8 cellular contexts compared by ENCODE assay signal in genomic region chr17:7218774-7219173, GRCh38. TPM values are rescaled to one million over a fixed set of nuclear protein-coding genes. Genes with fewer than 3 reads are reported as not detected.
DNase-seq lines count a peak whose midpoint lies in the region; ATAC-seq and TF ChIP-seq lines count a peak whose summit lies in the region.

No MANE protein-coding gene starts in this region.

- H3K4me3 Mint-ChIP-seq in IgD-negative memory B cell (peak overlapping the region in 2 of 4 donors; percentile 93 to 96), natural killer cell (peak overlapping the region; percentile 98)

- peak overlapping the region in 1 of 2 donors; percentile 77 for H3K9ac ChIP-seq in colonic mucosa (ENCODE audit: low read depth in 2 of 2, low read length in 2 of 2)

- TF ChIP-seq CTCF in colonic mucosa (IDR thresholded peaks at IDR 0.05) (no peak), natural killer cell (IDR thresholded peaks at IDR 0.05) (no peak)

- H3K9me3 Mint-ChIP-seq in IgD-negative memory B cell (no peaks in the 10 kb centered on the region), natural killer cell (no peaks in the 10 kb centered on the region)

- no peak for ATAC-seq in natural killer cell
- ATAC-seq in HG03342 (IDR thresholded peaks at IDR 0.05; ENCODE audit: unreplicated experiment): no peak
- ATAC-seq in GM21367 (IDR thresholded peaks at IDR 0.05; ENCODE audit: unreplicated experiment): no peak

- H3K4me3 ChIP-seq in ACC112 (ENCODE audit: low read depth, low read length): no peak overlapping the region
- H3K4me3 ChIP-seq in colonic mucosa: no peak overlapping the region

- peaks cover 35% of the 10 kb centered on the region for H3K79me2 ChIP-seq in ACC112 (ENCODE audit: control insufficient read depth, insufficient read depth, low read length, unreplicated experiment)

- DNase-seq in colonic mucosa (no peak), natural killer cell (no peak), SHP77 (lab: John Stamatoyannopoulos, UW) (no peak), NCI-H2029 (lab: John Stamatoyannopoulos, UW) (no peak)

- intact Hi-C loops in colonic mucosa (cut with DNase I) (no loop called here), natural killer cell (cut with micrococcal nuclease) (loop anchor here (5.0 to 10.0 kb wide), 2 partner anchors 34 to 466 kb away; partner anchors contain the start of genes CTDNEP1, ELP5, TP53 and WRAP53)

- H3K27ac ChIP-seq in ACC112 (ENCODE audit: low read depth, low read length) (peak overlapping the region; percentile 37; the same call in 1 of the 2 replicates), colonic mucosa (peak overlapping the region; percentile 99)

- H3K27me3 Mint-ChIP-seq in IgD-negative memory B cell (peaks cover 7% of the 10 kb centered on the region), natural killer cell (ENCODE audit: low read depth in 2 of 2) (peaks cover 0 to 9% of the 10 kb centered on the region in 2 donors)

- H3K27ac Mint-ChIP-seq in IgD-negative memory B cell (peak overlapping the region; percentile 86 to 91 (median 90)), natural killer cell (peak overlapping the region; percentile 94 to 98)

- H3K36me3 ChIP-seq in ACC112 (ENCODE audit: insufficient read depth, low read length) (no peaks in the 10 kb centered on the region), colonic mucosa (peaks cover 11% of the 10 kb centered on the region)

- H3K36me3 Mint-ChIP-seq in IgD-negative memory B cell: no peaks in the 10 kb centered on the region
- H3K36me3 Mint-ChIP-seq in natural killer cell: no peaks in the 10 kb centered on the region

- H3K4me1 Mint-ChIP-seq in IgD-negative memory B cell (peaks cover 23 to 33% (median 29%) of the 10 kb centered on the region in 3 donors), natural killer cell (peaks cover 30 to 61% of the 10 kb centered on the region in 2 donors)

- H3K27me3 ChIP-seq in ACC112 (ENCODE audit: insufficient read depth, low read length) (no peaks in the 10 kb centered on the region), colonic mucosa (no peaks in the 10 kb centered on the region)

- H3K9me3 ChIP-seq in colonic mucosa: no peaks in the 10 kb centered on the region

- no peak overlapping the region for H2AFZ ChIP-seq in ACC112 (ENCODE audit: low read length, unreplicated experiment)

- H3K4me1 ChIP-seq in ACC112 (ENCODE audit: control insufficient read depth, insufficient read depth, low read length, unreplicated experiment): peaks cover 49% of the 10 kb centered on the region
- peaks cover 14% of the 10 kb centered on the region for H3K4me1 ChIP-seq in colonic mucosa

RNA-seq across cellular contexts. Expression of gene DLG4, which starts 0.9 kb away (rescaled TPM):
- polyA plus RNA-seq in IgD-negative memory B cell: 0.38 TPM
- 1 to 10 TPM; 4.8 to 5.6 TPM for total RNA-seq in colonic mucosa
- 10 to 100 TPM in 1 of 3 donors, 1 to 10 TPM in 2; 6.7 to 11.2 (median 8.6) TPM for total RNA-seq in natural killer cell

RNA-seq across cellular contexts. Expression of gene ACADVL, which starts 1.0 kb away (rescaled TPM):
- polyA plus RNA-seq in IgD-negative memory B cell: 88.6 TPM
- 100 to 1,000 TPM; 606 to 859 TPM for total RNA-seq in colonic mucosa
- 100 to 1,000 TPM; 439 to 637 (median 607) TPM for total RNA-seq in natural killer cell

RNA-seq across cellular contexts. Expression of gene DVL2, which starts 15.5 kb away (rescaled TPM):
- polyA plus RNA-seq in IgD-negative memory B cell: 32.3 TPM
- total RNA-seq in colonic mucosa (10 to 100 TPM; 32.4 to 42.4 TPM), natural killer cell (10 to 100 TPM; 46.5 to 66.6 (median 61.5) TPM)

RNA-seq across cellular contexts. Expression of gene PHF23, which starts 20.5 kb away (rescaled TPM):
- polyA plus RNA-seq in IgD-negative memory B cell: 38.2 TPM
- total RNA-seq in colonic mucosa: 10 to 100 TPM; 29.8 to 38.6 TPM
- 10 to 100 TPM; 19.3 to 32.3 (median 20.8) TPM for total RNA-seq in natural killer cell

RNA-seq across cellular contexts. Expression of gene GABARAP, which starts 23.5 kb away (rescaled TPM):
- polyA plus RNA-seq in IgD-negative memory B cell: 1,138 TPM
- 100 to 1,000 TPM; 378 to 513 TPM for total RNA-seq in colonic mucosa
- total RNA-seq in natural killer cell: 100 to 1,000 TPM; 256 to 277 (median 276) TPM
